In the genomic region with DNA sequence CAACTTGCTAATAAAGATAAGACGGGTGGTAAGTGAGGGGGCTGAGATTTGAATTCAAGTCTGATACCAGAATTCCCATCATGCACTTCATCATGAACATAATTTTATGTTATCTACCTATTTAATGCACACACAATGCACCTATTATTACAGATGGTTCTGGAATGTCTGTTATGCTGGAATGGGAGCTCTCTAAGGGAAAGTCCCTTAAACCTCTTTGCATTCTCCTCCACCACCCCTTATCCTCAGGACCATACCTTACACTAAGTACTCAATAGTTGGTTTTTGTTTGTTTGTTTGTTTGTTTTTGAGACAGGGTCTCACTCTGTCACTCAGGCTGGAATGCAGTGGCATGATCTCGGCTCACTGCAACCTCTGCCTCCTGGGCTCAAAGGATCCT, we compare ENCODE assay signal across 25 cellular contexts. TPM values are rescaled to one million over a fixed set of nuclear protein-coding genes. Genes with fewer than 3 reads are reported as not detected.
"Had no signal": no experiment of that assay in that cellular context is flagged by ENCODE, and none has a peak within 500 bp of the region (broad histone marks: within the 10 kb centered on the region; RNA-seq: fewer than 3 reads in every experiment).

No MANE protein-coding gene starts in this region.

- H3K36me3 Mint-ChIP-seq: activated CD4-positive, alpha-beta memory T cell treated with anti-CD3 and anti-CD28 coated beads for 36 hours; activated naive CD4-positive, alpha-beta T cell treated with anti-CD3 and anti-CD28 coated beads, Interleukin-2, amount 50 U/mL, for 72 hours; brain; T-cell had no signal

- H3K4me3 Mint-ChIP-seq: activated CD4-positive, alpha-beta memory T cell treated with anti-CD3 and anti-CD28 coated beads for 36 hours; activated CD4-positive, alpha-beta T cell treated with anti-CD3 and anti-CD28 coated beads, Interleukin-2, amount 10 ng/mL, durations not matched to agents 7 days and 5 days; activated naive CD8-positive, alpha-beta T cell treated with anti-CD3 and anti-CD28 coated beads, Interleukin-2, amount 50 U/mL, for 24 hours; activated T-cell treated with anti-CD3 and anti-CD28 coated beads, Interleukin-2, amount 50 U/mL, for 4 hours; brain; T-cell had no signal

- H3K4me1 Mint-ChIP-seq: activated CD4-positive, alpha-beta T cell treated with anti-CD3 and anti-CD28 coated beads, Interleukin-2, amount 10 ng/mL, durations not matched to agents 7 days and 5 days; activated naive CD8-positive, alpha-beta T cell treated with anti-CD3 and anti-CD28 coated beads, Interleukin-2, amount 50 U/mL, for 24 hours; T-cell had no signal

- H3K9me3 Mint-ChIP-seq: activated CD4-positive, alpha-beta memory T cell treated with anti-CD3 and anti-CD28 coated beads for 36 hours; activated CD4-positive, alpha-beta T cell treated with anti-CD3 and anti-CD28 coated beads, Interleukin-2, amount 10 ng/mL, durations not matched to agents 7 days and 5 days; activated naive CD4-positive, alpha-beta T cell treated with anti-CD3 and anti-CD28 coated beads, Interleukin-2, amount 50 U/mL, for 72 hours; activated naive CD8-positive, alpha-beta T cell treated with anti-CD3 and anti-CD28 coated beads, Interleukin-2, amount 50 U/mL, for 24 hours; activated T-cell treated with anti-CD3 and anti-CD28 coated beads, Interleukin-2, amount 50 U/mL, for 4 hours; brain; T-cell had no signal

- DNase-seq: activated CD4-positive, alpha-beta memory T cell treated with anti-CD3 and anti-CD28 coated beads for 36 hours; activated CD4-positive, alpha-beta T cell treated with anti-CD3 and anti-CD28 coated beads, Interleukin-2, amount 10 ng/mL, durations not matched to agents 7 days and 5 days; activated CD4-positive, CD25-positive, alpha-beta regulatory T cell; activated CD8-positive, alpha-beta memory T cell treated with anti-CD3 and anti-CD28 coated beads for 24 hours; activated effector memory CD4-positive, alpha-beta T cell treated with anti-CD3 and anti-CD28 coated beads, Interleukin-2, amount 50 U/mL, for 16 hours; activated naive CD4-positive, alpha-beta T cell treated with Interleukin-2 at 50 U/mL for 16 hours; activated naive CD8-positive, alpha-beta T cell treated with anti-CD3 and anti-CD28 coated beads, Interleukin-2, amount 50 U/mL, for 24 hours; activated T-cell treated with anti-CD3 and anti-CD28 coated beads, Interleukin-2, amount 50 U/mL, for 4 hours; amygdala; IMR-90; Kasumi-1; KBM-7; NCI-H146; NCI-H187 treated with DMSO at 0.1 percent for 48 hours; NCI-H2171 treated with DMSO at 0.1 percent for 48 hours; NCI-H345; NCI-H510A treated with DMSO at 0.1 percent for 48 hours; SIG-M5; T-cell; T-helper 2 cell; T1000 had no signal

- ATAC-seq: activated naive CD4-positive, alpha-beta T cell treated with anti-CD3 and anti-CD28 coated beads, Interleukin-2, amount 50 U/mL, for 72 hours; activated naive CD8-positive, alpha-beta T cell treated with anti-CD3 and anti-CD28 coated beads, Interleukin-2, amount 50 U/mL, for 24 hours; activated T-cell treated with anti-CD3 and anti-CD28 coated beads, Interleukin-2, amount 50 U/mL, for 4 hours; T-cell had no signal

- H3K27ac Mint-ChIP-seq: activated CD4-positive, alpha-beta memory T cell treated with anti-CD3 and anti-CD28 coated beads for 36 hours; activated CD4-positive, alpha-beta T cell treated with anti-CD3 and anti-CD28 coated beads, Interleukin-2, amount 10 ng/mL, durations not matched to agents 7 days and 5 days; activated naive CD4-positive, alpha-beta T cell treated with anti-CD3 and anti-CD28 coated beads, Interleukin-2, amount 50 U/mL, for 72 hours; activated naive CD8-positive, alpha-beta T cell treated with anti-CD3 and anti-CD28 coated beads, Interleukin-2, amount 50 U/mL, for 24 hours; T-cell had no signal

RNA-seq across cellular contexts. Expression of gene MSI1, which starts 7.0 kb away (rescaled TPM):
- total RNA-seq: activated CD4-positive, alpha-beta T cell treated with anti-CD3 and anti-CD28 coated beads, Interleukin-2, amount 10 ng/mL, durations not matched to agents 7 days and 5 days; IMR-90 had no signal
- polyA plus RNA-seq: IMR-90 had no signal

RNA-seq across cellular contexts. Expression of gene PLA2G1B, which starts 48.4 kb away (rescaled TPM):
- total RNA-seq: activated CD4-positive, alpha-beta memory T cell treated with anti-CD3 and anti-CD28 coated beads for 36 hours; activated CD4-positive, alpha-beta T cell treated with anti-CD3 and anti-CD28 coated beads, Interleukin-2, amount 10 ng/mL, durations not matched to agents 7 days and 5 days; activated naive CD4-positive, alpha-beta T cell treated with anti-CD3 and anti-CD28 coated beads, Interleukin-2, amount 50 U/mL, for 72 hours; astrocyte; cardiac septum; IMR-90 had no signal
- polyA plus RNA-seq: IMR-90 had no signal
